In the genomic region with DNA sequence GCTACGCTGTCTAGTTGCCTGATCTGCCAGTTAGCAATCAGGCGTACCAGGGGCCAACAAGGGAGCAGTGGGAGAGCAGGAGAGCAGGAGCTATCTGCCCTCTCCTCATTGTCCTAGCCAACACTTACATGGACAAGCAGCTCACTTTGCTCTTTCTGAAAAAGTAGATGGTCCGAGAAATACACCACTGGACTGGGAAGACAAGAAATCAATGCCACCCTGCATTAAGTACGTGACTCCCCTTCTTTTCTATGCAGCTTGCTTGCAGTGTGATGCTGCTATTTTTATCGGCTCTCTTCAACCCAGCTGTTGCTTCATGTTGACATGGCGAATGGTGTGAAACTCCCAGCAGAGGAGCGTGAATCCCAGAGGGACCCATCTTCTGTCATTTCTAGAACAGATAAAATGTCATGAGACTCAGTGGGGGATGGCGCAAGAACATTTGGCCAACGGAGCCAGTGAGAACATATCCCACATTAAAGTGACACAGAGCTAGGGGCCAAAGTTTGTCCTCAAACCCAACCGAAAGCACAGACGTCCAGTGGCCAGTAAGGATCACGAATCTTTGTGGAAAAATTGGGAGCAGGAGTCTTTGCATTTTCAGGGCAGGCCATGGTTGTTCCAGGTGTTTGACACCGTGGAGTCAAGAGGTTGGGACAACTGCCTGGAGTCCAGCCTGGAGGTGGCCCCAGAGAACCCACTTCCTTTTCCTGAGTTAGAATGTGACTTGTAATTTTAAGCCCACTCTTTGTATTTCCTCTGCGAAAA, we compare ENCODE assay signal across 8 cellular contexts. TPM values are rescaled to one million over a fixed set of nuclear protein-coding genes. Genes with fewer than 3 reads are reported as not detected.
DNase-seq lines count a peak whose midpoint lies in the region; ATAC-seq and TF ChIP-seq lines count a peak whose summit lies in the region.

No MANE protein-coding gene starts in this region.

- intact Hi-C loops in psoas muscle (cut with DNase I): loop anchor here (2.0 to 5.0 kb wide), 3 partner anchors 50 to 195 kb away; no protein-coding TSS in a partner anchor

- peak; percentile 71 for ATAC-seq in GM18868 (IDR thresholded peaks at IDR 0.05; ENCODE audit: unreplicated experiment)
- ATAC-seq in HG02763 (IDR thresholded peaks at IDR 0.05; ENCODE audit: unreplicated experiment): peak; percentile 69
- peak; percentile 77 to 81 (median 80) for ATAC-seq in psoas muscle

- no peaks in the 10 kb centered on the region for H3K36me3 Mint-ChIP-seq in neural progenitor cell
- H3K36me3 Mint-ChIP-seq in endodermal cell (ENCODE audit: low read depth): no peaks in the 10 kb centered on the region

- peak overlapping the region; percentile 94 for H3K27ac ChIP-seq in psoas muscle
- H3K27ac ChIP-seq in neural progenitor cell: no peak overlapping the region
- no peak overlapping the region for H3K27ac ChIP-seq in endodermal cell (ENCODE audit: low read depth, low read length)

- H3K27ac Mint-ChIP-seq in neural progenitor cell (no peak overlapping the region), endodermal cell (no peak overlapping the region)

- no peak overlapping the region for H3K9ac ChIP-seq in neural progenitor cell
- no peak overlapping the region for H3K9ac ChIP-seq in endodermal cell (ENCODE audit: extremely low read depth, low read length, poor library complexity, severe bottlenecking)

- H3F3A ChIP-seq in neural progenitor cell (ENCODE audit: low read depth): no peaks in the 10 kb centered on the region

- 21 to 27% (median 26%) methylated on average over 14 of the region's 14 CpGs for WGBS in psoas muscle, 3 donors
- WGBS in endodermal cell (ENCODE audit: insufficient coverage in 1 of 2, insufficient read length in 1 of 2), 2 experiments: 83 to 88% methylated on average over 12 to 14 of the region's 14 CpGs

- no peak overlapping the region for H3K4me2 ChIP-seq in neural progenitor cell

- no peaks in the 10 kb centered on the region for H3K27me3 ChIP-seq in psoas muscle (ENCODE audit: insufficient read depth in 3 of 3, low read length in 2 of 3)
- no peaks in the 10 kb centered on the region for H3K27me3 ChIP-seq in neural progenitor cell
- H3K27me3 ChIP-seq in endodermal cell (ENCODE audit: control insufficient read depth, insufficient read depth, low read length, poor library complexity, severe bottlenecking): no peaks in the 10 kb centered on the region

- H4K20me1 ChIP-seq in neural progenitor cell (ENCODE audit: low read depth): no peaks in the 10 kb centered on the region

- no peaks in the 10 kb centered on the region for H3K9me3 ChIP-seq in psoas muscle
- no peaks in the 10 kb centered on the region for H3K9me3 ChIP-seq in neural progenitor cell (ENCODE audit: low read depth)
- H3K9me3 ChIP-seq in endodermal cell (ENCODE audit: control insufficient read depth, low read length): no peaks in the 10 kb centered on the region

- no peaks in the 10 kb centered on the region for H3K79me2 ChIP-seq in neural progenitor cell (ENCODE audit: low read depth)

- TF ChIP-seq POLR2A in Raji (IDR thresholded peaks at IDR 0.05; ENCODE audit: insufficient read depth, low read depth, low read length): 0 out of 2 replicates have a peak, but pooled peaks have one; percentile 41

- H3K27me3 Mint-ChIP-seq in neural progenitor cell (ENCODE audit: insufficient read depth, low read depth) (peaks cover 2% of the 10 kb centered on the region), endodermal cell (ENCODE audit: insufficient read depth) (no peaks in the 10 kb centered on the region)

- H3K4me1 ChIP-seq in psoas muscle (peaks cover 56% of the 10 kb centered on the region), neural progenitor cell (no peaks in the 10 kb centered on the region), endodermal cell (ENCODE audit: control insufficient read depth, insufficient read depth, low read length) (no peaks in the 10 kb centered on the region)

- no peak overlapping the region for H2AFZ ChIP-seq in neural progenitor cell (replicated peaks)

- H3K4me1 Mint-ChIP-seq in neural progenitor cell (no peaks in the 10 kb centered on the region), endodermal cell (no peaks in the 10 kb centered on the region)

- no peak for TF ChIP-seq CTCF in psoas muscle (IDR thresholded peaks at IDR 0.05)
- no peak for TF ChIP-seq CTCF in neural progenitor cell (IDR thresholded peaks at IDR 0.05)
- TF ChIP-seq CTCF in endodermal cell (conservative IDR thresholded peaks at IDR 0.05): no peak

- H3K4me3 ChIP-seq in psoas muscle: peak overlapping the region; percentile 45
- H3K4me3 ChIP-seq in neural progenitor cell: no peak overlapping the region
- no peak overlapping the region for H3K4me3 ChIP-seq in endodermal cell (ENCODE audit: low read length)

- H3K9me3 Mint-ChIP-seq in neural progenitor cell (no peaks in the 10 kb centered on the region), endodermal cell (no peaks in the 10 kb centered on the region)

- H3K36me3 ChIP-seq in psoas muscle (ENCODE audit: insufficient read depth in 1 of 2, low read depth in 1 of 2) (no peaks in the 10 kb centered on the region), neural progenitor cell (no peaks in the 10 kb centered on the region), endodermal cell (ENCODE audit: control insufficient read depth, insufficient read depth, low read length) (no peaks in the 10 kb centered on the region)

- H3K4me3 Mint-ChIP-seq in neural progenitor cell (no peak overlapping the region), endodermal cell (no peak overlapping the region)

- peak; percentile 71 to 90 for DNase-seq in psoas muscle
- DNase-seq in activated gamma-delta T cell (lab: John Stamatoyannopoulos, UW): no peak
- DNase-seq in neural progenitor cell (ENCODE audit: low spot score): no peak
- DNase-seq in SW480 (ENCODE audit: low spot score): no peak
- DNase-seq in endodermal cell: no peak

RNA-seq across cellular contexts. Expression of gene MEF2A, which starts 53.7 kb away (rescaled TPM):
- 10 to 100 TPM; 63.9 to 92.6 (median 70.3) TPM for total RNA-seq in psoas muscle
- 10 to 100 TPM; 17.1 to 52.6 (median 21.0) TPM for polyA plus RNA-seq in psoas muscle
- total RNA-seq in neural progenitor cell (ENCODE audit: low replicate concordance): 32.1 and 61.9 TPM in 2 replicates
- 10 to 100 TPM; 23.5 to 28.6 TPM for total RNA-seq in endodermal cell
- 26.4 TPM for polyA plus RNA-seq in endodermal cell (2013, experiment 1 of 2)
- 27.9 TPM for polyA plus RNA-seq in endodermal cell (2013, experiment 2 of 2)

Comparison
In these comparisons a context has a peak if more than half of its experiments do, and no peak if none do; other contexts are left out.
1. DNase-seq: peak in psoas muscle (2 of 2); none in activated gamma-delta T cell (single experiment), neural progenitor cell (single experiment), SW480 (single experiment) and endodermal cell (single experiment).
2. Peak in every context shown above with its lines, with median percentiles within 50 percentile points of each other: ATAC-seq.